In genomic region chr15:66390670-66391069, GRCh38 we compare ENCODE assay signal across 8 cellular contexts. TPM values are rescaled to one million over a fixed set of nuclear protein-coding genes. Genes with fewer than 3 reads are reported as not detected.
DNase-seq lines count a peak whose midpoint lies in the region; ATAC-seq and TF ChIP-seq lines count a peak whose summit lies in the region.

No MANE protein-coding gene starts in this region.

- peak overlapping the region; percentile 96 for H3K27ac Mint-ChIP-seq in CD4-positive, alpha-beta T cell
- H3K27ac Mint-ChIP-seq in T-helper 2 cell treated with Interferon-gamma antibody and Interleukin-4, amounts not matched to agents 5 μg/mL and 100 μg/mL, for 36 hours: peak overlapping the region; percentile 86
- H3K27ac Mint-ChIP-seq in immature natural killer cell: peak overlapping the region; percentile 18 to 87 (median 82)

- peaks cover 22% of the 10 kb centered on the region for H3K36me3 Mint-ChIP-seq in CD4-positive, alpha-beta T cell (ENCODE audit: low read depth)
- peaks cover 44% of the 10 kb centered on the region for H3K36me3 Mint-ChIP-seq in T-helper 2 cell treated with Interferon-gamma antibody and Interleukin-4, amounts not matched to agents 5 μg/mL and 100 μg/mL, for 36 hours (ENCODE audit: low read depth)
- peaks cover 0 to 5% (median 0%) of the 10 kb centered on the region in 3 donors for H3K36me3 Mint-ChIP-seq in immature natural killer cell

- peak in 1 of 10 experiments; percentile 11 for DNase-seq in CD4-positive, alpha-beta T cell
- no peak for DNase-seq in T-helper 2 cell treated with Interferon-gamma antibody and Interleukin-4, amounts not matched to agents 5 μg/mL and 100 μg/mL, for 36 hours (ENCODE audit: low spot score)
- DNase-seq in immature natural killer cell: peak in 2 of 3 donors; percentile 14 to 28
- no peak for DNase-seq in NCI-H187 treated with DMSO at 0.1 percent for 48 hours (lab: John Stamatoyannopoulos, UW)
- DNase-seq in left ventricle myocardium superior: no peak
- DNase-seq in NCI-H1105 (lab: John Stamatoyannopoulos, UW): no peak

- H3K27ac ChIP-seq in CD4-positive, alpha-beta T cell (ENCODE audit: low read depth, low read length): peak overlapping the region; percentile 17

- no peak for TF ChIP-seq CTCF in CD4-positive, alpha-beta T cell (IDR thresholded peaks at IDR 0.05)

- no peaks in the 10 kb centered on the region for H3K27me3 ChIP-seq in CD4-positive, alpha-beta T cell (ENCODE audit: control insufficient read depth, insufficient read depth, low read length)

- H3K9me3 ChIP-seq in CD4-positive, alpha-beta T cell (ENCODE audit: control insufficient read depth, low read length): no peaks in the 10 kb centered on the region

- intact Hi-C loops in CD4-positive, alpha-beta T cell (cut with DNase I, micrococcal nuclease): no loop called here
- intact Hi-C loops in left ventricle myocardium superior (cut with micrococcal nuclease): no loop called here

- no peaks in the 10 kb centered on the region for H3K9me3 Mint-ChIP-seq in CD4-positive, alpha-beta T cell
- H3K9me3 Mint-ChIP-seq in T-helper 2 cell treated with Interferon-gamma antibody and Interleukin-4, amounts not matched to agents 5 μg/mL and 100 μg/mL, for 36 hours: no peaks in the 10 kb centered on the region
- no peaks in the 10 kb centered on the region for H3K9me3 Mint-ChIP-seq in immature natural killer cell

- no peaks in the 10 kb centered on the region for H3K27me3 Mint-ChIP-seq in CD4-positive, alpha-beta T cell
- no peaks in the 10 kb centered on the region for H3K27me3 Mint-ChIP-seq in T-helper 2 cell treated with Interferon-gamma antibody and Interleukin-4, amounts not matched to agents 5 μg/mL and 100 μg/mL, for 36 hours (ENCODE audit: low read depth)
- peaks cover 4 to 16% (median 6%) of the 10 kb centered on the region in 3 donors for H3K27me3 Mint-ChIP-seq in immature natural killer cell (ENCODE audit: low read depth in 3 of 3)

- peak overlapping the region; percentile 99 for H3K4me3 Mint-ChIP-seq in CD4-positive, alpha-beta T cell
- peak overlapping the region; percentile 97 for H3K4me3 Mint-ChIP-seq in T-helper 2 cell treated with Interferon-gamma antibody and Interleukin-4, amounts not matched to agents 5 μg/mL and 100 μg/mL, for 36 hours
- peak overlapping the region; percentile 70 to 91 (median 76) for H3K4me3 Mint-ChIP-seq in immature natural killer cell

- H3K4me1 Mint-ChIP-seq in CD4-positive, alpha-beta T cell (ENCODE audit: low read depth): peaks cover 90% of the 10 kb centered on the region
- peaks cover 69% of the 10 kb centered on the region for H3K4me1 Mint-ChIP-seq in T-helper 2 cell treated with Interferon-gamma antibody and Interleukin-4, amounts not matched to agents 5 μg/mL and 100 μg/mL, for 36 hours (ENCODE audit: low read depth)
- peaks cover 76 to 89% of the 10 kb centered on the region in 2 donors for H3K4me1 Mint-ChIP-seq in immature natural killer cell

- CTCF ChIA-PET in CD4-positive, alpha-beta T cell (lab: Charles Lee): interaction anchor here (0.6 to 8.2 kb wide), 3 partner anchors 12 to 108 kb away, joined by 3 to 107 read pairs (median 4); partner anchors contain the start of gene SNAPC5

- POLR2A ChIA-PET in CD4-positive, alpha-beta T cell (lab: Charles Lee): interaction anchor here (1.1 to 7.0 kb wide), 4 partner anchors 11 to 114 kb away, joined by 3 to 94 read pairs (median 7); partner anchors contain the start of genes RPL4, SNAPC5 and ZWILCH

- ATAC-seq in CD4-positive, alpha-beta T cell (ENCODE audit: poor library complexity): no peak
- ATAC-seq in HG02870 (IDR thresholded peaks at IDR 0.05; ENCODE audit: unreplicated experiment): peak; percentile 33
- ATAC-seq in left ventricle myocardium superior: no peak
- ATAC-seq in GM21723 (IDR thresholded peaks at IDR 0.05; ENCODE audit: unreplicated experiment): no peak

RNA-seq across cellular contexts. Expression of gene MAP2K1, which starts 4.0 kb away (rescaled TPM):
- total RNA-seq in CD4-positive, alpha-beta T cell: 10 to 100 TPM; 33.8 to 34.7 TPM
- 10 to 100 TPM; 30.7 to 58.3 (median 48.9) TPM for polyA plus RNA-seq in immature natural killer cell
- total RNA-seq in left ventricle myocardium superior: 40.4 TPM

RNA-seq across cellular contexts. Expression of gene TIPIN, which starts 34.2 kb away (rescaled TPM):
- 1 to 10 TPM; 3.7 to 3.9 TPM for total RNA-seq in CD4-positive, alpha-beta T cell
- 10 to 100 TPM in 1 of 3 donors, 1 to 10 TPM in 2; 4.0 to 10.2 (median 7.2) TPM for polyA plus RNA-seq in immature natural killer cell
- total RNA-seq in left ventricle myocardium superior: 4.0 TPM

Comparison
In these comparisons a context has a peak if more than half of its experiments do, and no peak if none do; other contexts are left out.
1. DNase-seq: peak in immature natural killer cell (2 of 3); none in T-helper 2 cell treated with Interferon-gamma antibody and Interleukin-4, amounts not matched to agents 5 μg/mL and 100 μg/mL, for 36 hours (single experiment), NCI-H187 treated with DMSO at 0.1 percent for 48 hours (single experiment), left ventricle myocardium superior (single experiment) and NCI-H1105 (single experiment).
2. Peak in every context shown above with its lines, with median percentiles within 50 percentile points of each other: H3K27ac Mint-ChIP-seq and H3K4me3 Mint-ChIP-seq.